ENCODE assay signal across 18 cellular contexts in genomic region chr15:88264622-88265021, GRCh38. TPM values are rescaled to one million over a fixed set of nuclear protein-coding genes. Genes with fewer than 3 reads are reported as not detected.
"Had no signal": no experiment of that assay in that cellular context is flagged by ENCODE, and none has a peak within 500 bp of the region (broad histone marks: within the 10 kb centered on the region; RNA-seq: fewer than 3 reads in every experiment).

No MANE protein-coding gene starts in this region.

- ATAC-seq: foreskin keratinocyte, gastroesophageal sphincter, heart right ventricle, left cardiac atrium, left lung, left ventricle myocardium superior, lower lobe of right lung, mucosa of descending colon had no signal

- H3K27me3 ChIP-seq: dorsolateral prefrontal cortex had no signal

- DNase-seq: dermis blood vessel endothelial cell; dorsolateral prefrontal cortex; effector CD4-positive, alpha-beta T cell; effector memory CD4-positive, alpha-beta T cell; foreskin keratinocyte; heart right ventricle; hippocampal formation; left cardiac atrium; left lung; left ventricle myocardium superior; lower lobe of right lung; mesenchymal stem cell; mucosa of descending colon had no signal

- H3K9me3 ChIP-seq: esophagus muscularis mucosa, gastroesophageal sphincter, heart right ventricle, left lung, lower lobe of right lung, mucosa of descending colon had no signal

- H3K36me3 ChIP-seq: esophagus muscularis mucosa, gastroesophageal sphincter, heart right ventricle, left lung, lower lobe of right lung had no signal

- H3K27ac ChIP-seq: coronary artery, dorsolateral prefrontal cortex, esophagus muscularis mucosa, foreskin keratinocyte, gastroesophageal sphincter, heart right ventricle, left lung, lower lobe of right lung had no signal

- H3K4me3 ChIP-seq: coronary artery, dorsolateral prefrontal cortex, esophagus muscularis mucosa, gastroesophageal sphincter, heart right ventricle, left lung, lower lobe of right lung, mucosa of descending colon had no signal

- H3K4me1 ChIP-seq: esophagus muscularis mucosa, foreskin keratinocyte, gastroesophageal sphincter, left lung, lower lobe of right lung had no signal

RNA-seq across cellular contexts. Expression of gene NTRK3, which starts 8.1 kb away (rescaled TPM):
- polyA plus RNA-seq: endothelial cell of umbilical vein, foreskin keratinocyte, keratinocyte had no signal
